20 cellular contexts compared by ENCODE assay signal in genomic region chr1:166915941-166916340, GRCh38. TPM values are rescaled to one million over a fixed set of nuclear protein-coding genes. Genes with fewer than 3 reads are reported as not detected.
DNase-seq lines count a peak whose midpoint lies in the region; ATAC-seq and TF ChIP-seq lines count a peak whose summit lies in the region.
"Had no signal": no experiment of that assay in that cellular context is flagged by ENCODE, and none has a peak within 500 bp of the region (broad histone marks: within the 10 kb centered on the region; RNA-seq: fewer than 3 reads in every experiment).

No MANE protein-coding gene starts in this region.

- H2BK120ac ChIP-seq in IMR-90 (ENCODE audit: low read depth, low read length): no peak overlapping the region

- peaks cover 0 to 4% (median under 1%) of the 10 kb centered on the region in 7 donors for H3K4me1 Mint-ChIP-seq in naive thymus-derived CD4-positive, alpha-beta T cell
- peaks cover 2% of the 10 kb centered on the region for H3K4me1 Mint-ChIP-seq in activated CD4-positive, alpha-beta T cell treated with anti-CD3 and anti-CD28 coated beads, Interleukin-2, amount 10 ng/mL, durations not matched to agents 7 days and 5 days

- dilution Hi-C loops in IMR-90 (cut with HindIII; ENCODE audit: low sequenced_read_pairs, unreplicated experiment): no loop called here

- no peak for TF ChIP-seq EP300 in esophagus muscularis mucosa (IDR thresholded peaks at IDR 0.05)

- TF ChIP-seq POLR2A in IMR-90 (IDR thresholded peaks at IDR 0.05; ENCODE audit: low read depth, low read length) (no peak), esophagus muscularis mucosa (IDR thresholded peaks at IDR 0.05; ENCODE audit: low read depth) (no peak)

- H3K27ac ChIP-seq in A673 (ENCODE audit: low read depth, low read length, poor library complexity, severe bottlenecking): no peak overlapping the region
- no peak overlapping the region for H3K27ac ChIP-seq in IMR-90 (ENCODE audit: insufficient read depth, low read length)
- no peak overlapping the region for H3K27ac ChIP-seq in naive thymus-derived CD4-positive, alpha-beta T cell (ENCODE audit: low read depth, low read length)
- H3K27ac ChIP-seq in esophagus muscularis mucosa (replicated peaks in 1 of 4): no peak overlapping the region
- H3K27ac ChIP-seq: psoas muscle, SJSA1, thoracic aorta had no signal

- H3K9me3 ChIP-seq in A673 (ENCODE audit: low read depth, low read length, poor library complexity, severe bottlenecking) (peaks cover 9% of the 10 kb centered on the region), IMR-90 (ENCODE audit: control insufficient read depth, insufficient read depth, low read length) (no peaks in the 10 kb centered on the region), esophagus muscularis mucosa (no peaks in the 10 kb centered on the region)
- H3K9me3 ChIP-seq in naive thymus-derived CD4-positive, alpha-beta T cell (ENCODE audit: control insufficient read depth in 2 of 3, low read length in 3 of 3): no peaks in the 10 kb centered on the region
- H3K9me3 ChIP-seq: SJSA1 had no signal

- H3K36me3 ChIP-seq in A673 (ENCODE audit: insufficient read depth, low read length, poor library complexity, severe bottlenecking) (no peaks in the 10 kb centered on the region), IMR-90 (ENCODE audit: control insufficient read depth, insufficient read depth, low read length) (no peaks in the 10 kb centered on the region), kidney epithelial cell (ENCODE audit: control insufficient read depth, insufficient read depth, low read length) (no peaks in the 10 kb centered on the region), esophagus muscularis mucosa (peaks cover 0 to 12% (median 0%) of the 10 kb centered on the region in 4 donors)
- H3K36me3 ChIP-seq in naive thymus-derived CD4-positive, alpha-beta T cell (ENCODE audit: control insufficient read depth in 2 of 3, insufficient read depth in 3 of 3, low read length in 3 of 3): no peaks in the 10 kb centered on the region
- H3K36me3 ChIP-seq: thoracic aorta had no signal

- CTCF ChIA-PET in A673 (lab: Charles Lee): no interaction called here
- CTCF ChIA-PET in IMR-90 (lab: Yijun Ruan, JAX): interaction anchor here (1.3 kb wide), 1 partner anchor 11 kb away, joined by 3 read pairs; no protein-coding TSS in a partner anchor
- CTCF ChIA-PET in naive thymus-derived CD4-positive, alpha-beta T cell (lab: Charles Lee): interaction anchor here (1.1 to 12.5 kb wide), 2 partner anchors 11 to 143 kb away, joined by 4 to 354 read pairs; no protein-coding TSS in a partner anchor
- CTCF ChIA-PET in activated CD4-positive, alpha-beta T cell treated with anti-CD3 and anti-CD28 coated beads, Interleukin-2, amount 10 ng/mL, durations not matched to agents 7 days and 5 days (lab: Charles Lee): interaction anchor here (0.7 to 10.6 kb wide), 4 partner anchors 10 to 304 kb away, joined by 3 to 278 read pairs (median 6); partner anchors contain the start of gene POU2F1

- TF ChIP-seq CTCF in A673 (conservative IDR thresholded peaks at IDR 0.05; ENCODE audit: low read depth, low read length): no peak
- no peak for TF ChIP-seq CTCF in IMR-90 (conservative IDR thresholded peaks at IDR 0.05; ENCODE audit: low read depth, low read length)
- no peak for TF ChIP-seq CTCF in astrocyte of the spinal cord (IDR thresholded peaks at IDR 0.05; ENCODE audit: low read depth, low read length)
- TF ChIP-seq CTCF in kidney epithelial cell (IDR thresholded peaks at IDR 0.05; ENCODE audit: insufficient read depth, low read length, poor library complexity, severe bottlenecking): no peak
- no peak for TF ChIP-seq CTCF in esophagus muscularis mucosa (IDR thresholded peaks at IDR 0.05)

- no peaks in the 10 kb centered on the region; the same call in 1 of the 2 replicates for H3K9me1 ChIP-seq in IMR-90 (ENCODE audit: insufficient read depth, low read length)

- no peak overlapping the region for H3K56ac ChIP-seq in IMR-90 (ENCODE audit: extremely low read depth, insufficient read depth, low read length)

- no peak for TF ChIP-seq RAD21 in IMR-90 (IDR thresholded peaks at IDR 0.05; ENCODE audit: low read length)

- no peak overlapping the region for H3K27ac Mint-ChIP-seq in naive thymus-derived CD4-positive, alpha-beta T cell
- H3K27ac Mint-ChIP-seq in activated CD4-positive, alpha-beta T cell treated with anti-CD3 and anti-CD28 coated beads, Interleukin-2, amount 10 ng/mL, durations not matched to agents 7 days and 5 days: no peak overlapping the region
- H3K27ac Mint-ChIP-seq: activated T-helper 2 cell treated with anti-CD3 and anti-CD28 coated beads, Interferon-gamma antibody, Interleukin-2, Interleukin-4, amounts not matched to agents 10 μg/mL and 5 μg/mL and 100 μg/mL, durations not matched to agents 14 hours and 24 hours and 36 hours; CD8-positive, alpha-beta memory T cell; IgD-negative memory B cell; nephron progenitor cell; T-helper 2 cell treated with Interferon-gamma antibody and Interleukin-4, amounts not matched to agents 5 μg/mL and 100 μg/mL, for 36 hours had no signal

- no peak for ATAC-seq in IMR-90 (ENCODE audit: low read depth)
- no peak for ATAC-seq in naive thymus-derived CD4-positive, alpha-beta T cell
- ATAC-seq: psoas muscle had no signal

- peaks cover 0 to 18% (median 0%) of the 10 kb centered on the region in 5 donors for H3K36me3 Mint-ChIP-seq in naive thymus-derived CD4-positive, alpha-beta T cell
- peaks cover 5% of the 10 kb centered on the region for H3K36me3 Mint-ChIP-seq in activated CD4-positive, alpha-beta T cell treated with anti-CD3 and anti-CD28 coated beads, Interleukin-2, amount 10 ng/mL, durations not matched to agents 7 days and 5 days (ENCODE audit: low read depth)

- no peak overlapping the region for H3K23ac ChIP-seq in IMR-90 (ENCODE audit: low read depth, low read length)

- no peak overlapping the region for H4K5ac ChIP-seq in IMR-90 (ENCODE audit: low read depth, low read length)

- H2AFZ ChIP-seq in IMR-90 (replicated peaks; ENCODE audit: low read length, poor library complexity): no peak overlapping the region

- H3K4ac ChIP-seq in IMR-90 (ENCODE audit: low read depth, low read length): no peak overlapping the region

- peaks cover 16 to 28% (median 22%) of the 10 kb centered on the region in 5 donors for H3K27me3 Mint-ChIP-seq in naive thymus-derived CD4-positive, alpha-beta T cell
- H3K27me3 Mint-ChIP-seq in activated CD4-positive, alpha-beta T cell treated with anti-CD3 and anti-CD28 coated beads, Interleukin-2, amount 10 ng/mL, durations not matched to agents 7 days and 5 days: peaks cover 19% of the 10 kb centered on the region

- H2AK5ac ChIP-seq in IMR-90 (ENCODE audit: low read depth, low read length): no peak overlapping the region

- no peak overlapping the region for H2BK5ac ChIP-seq in IMR-90 (ENCODE audit: low read depth, low read length, poor library complexity, severe bottlenecking)

- H4K20me1 ChIP-seq in IMR-90 (ENCODE audit: insufficient read depth, low read length): no peaks in the 10 kb centered on the region

- no peaks in the 10 kb centered on the region for H3K79me1 ChIP-seq in IMR-90 (ENCODE audit: low read depth in 1 of 2, low read length in 2 of 2)

- 0% methylated on average over 1 of the region's 4 CpGs; no CpG with 5 or more reads in 1 of the 2 experiments for WGBS in IMR-90 (ENCODE audit: extremely low coverage in 2 of 2, insufficient read length in 1 of 2), 2 experiments
- WGBS in esophagus muscularis mucosa: 87% methylated on average over 4 of the region's 4 CpGs

- no peak overlapping the region for H3K9ac ChIP-seq in IMR-90 (ENCODE audit: low read depth, low read length)

- H4K8ac ChIP-seq in IMR-90 (ENCODE audit: low read depth in 2 of 2, low read length in 2 of 2): no peak overlapping the region

- no peak overlapping the region for H3K14ac ChIP-seq in IMR-90 (replicated peaks; ENCODE audit: low read depth, low read length)

- POLR2A ChIA-PET in A673 (lab: Charles Lee; ENCODE audit: low non-redundant PET) (no interaction called here), IMR-90 (lab: Charles Lee; ENCODE audit: unreplicated experiment) (no interaction called here)
- POLR2A ChIA-PET in naive thymus-derived CD4-positive, alpha-beta T cell (lab: Charles Lee): no interaction called here
- POLR2A ChIA-PET in activated CD4-positive, alpha-beta T cell treated with anti-CD3 and anti-CD28 coated beads, Interleukin-2, amount 10 ng/mL, durations not matched to agents 7 days and 5 days (lab: Charles Lee): no interaction called here

- peaks cover 73% of the 10 kb centered on the region for H3K27me3 ChIP-seq in A673 (replicated peaks; ENCODE audit: insufficient read depth, low read depth, low read length, poor library complexity)
- H3K27me3 ChIP-seq in IMR-90 (ENCODE audit: control insufficient read depth, insufficient read depth, low read length): peaks cover 38% of the 10 kb centered on the region
- peaks cover 7% of the 10 kb centered on the region for H3K27me3 ChIP-seq in kidney epithelial cell (ENCODE audit: control insufficient read depth, insufficient read depth, low read length)
- H3K27me3 ChIP-seq in naive thymus-derived CD4-positive, alpha-beta T cell (ENCODE audit: control insufficient read depth in 2 of 2, insufficient read depth in 2 of 2, low read length in 2 of 2): no peaks in the 10 kb centered on the region
- H3K27me3 ChIP-seq in esophagus muscularis mucosa: peaks cover 0 to 8% (median 0%) of the 10 kb centered on the region in 4 donors
- H3K27me3 ChIP-seq: SJSA1 had no signal

- H3K9me3 Mint-ChIP-seq in naive thymus-derived CD4-positive, alpha-beta T cell: peaks cover 0 to 3% (median 0%) of the 10 kb centered on the region in 11 donors
- H3K9me3 Mint-ChIP-seq in activated CD4-positive, alpha-beta T cell treated with anti-CD3 and anti-CD28 coated beads, Interleukin-2, amount 10 ng/mL, durations not matched to agents 7 days and 5 days: peaks cover 3% of the 10 kb centered on the region

- no peak overlapping the region for H2BK20ac ChIP-seq in IMR-90 (ENCODE audit: low read depth, low read length)

- no TSS peak for BruUV-seq in A673 (replicated peaks; lab: Mats Ljungman, UMichigan)
- BruUV-seq in IMR-90 (replicated peaks; lab: Mats Ljungman, UMichigan): no TSS peak

- H3K18ac ChIP-seq in IMR-90 (ENCODE audit: low read depth, low read length): no peak overlapping the region

- H2BK15ac ChIP-seq in IMR-90 (ENCODE audit: low read depth, low read length): no peak overlapping the region

- DNase-seq in A673 (ENCODE audit: low spot score) (peak; percentile 40), IMR-90 (peak; percentile 2), astrocyte of the spinal cord (ENCODE audit: low read depth, low spot score) (peak; percentile 80), kidney epithelial cell (ENCODE audit: low read depth) (peak; percentile 44), esophagus muscularis mucosa (ENCODE audit: extremely low spot score) (no peak), NCI-H82 treated with DMSO at 0.1 percent for 48 hours (lab: John Stamatoyannopoulos, UW; ENCODE audit: unreplicated experiment) (no peak)
- no peak for DNase-seq in naive thymus-derived CD4-positive, alpha-beta T cell
- DNase-seq in activated CD4-positive, alpha-beta T cell treated with anti-CD3 and anti-CD28 coated beads, Interleukin-2, amount 10 ng/mL, durations not matched to agents 7 days and 5 days: no peak
- DNase-seq: CD8-positive, alpha-beta memory T cell; DND-41; effector memory CD4-positive, alpha-beta T cell; NCI-H2107; NCI-H526 treated with DMSO at 0.1 percent for 48 hours; nephron progenitor cell; psoas muscle had no signal

- in situ Hi-C loops in IMR-90 (cut with MboI; ENCODE audit: low sequenced_read_pairs): loop anchor here (10.0 kb wide), 1 partner anchor 139 kb away; no protein-coding TSS in a partner anchor
- in situ Hi-C loops in astrocyte of the spinal cord (cut with HindIII; ENCODE audit: low sequenced_read_pairs): no loop called here

- no peaks in the 10 kb centered on the region for H3K4me1 ChIP-seq in A673 (ENCODE audit: insufficient read depth, low read length, poor library complexity, severe bottlenecking)
- H3K4me1 ChIP-seq in IMR-90 (ENCODE audit: control insufficient read depth, insufficient read depth, low read length): no peaks in the 10 kb centered on the region
- no peaks in the 10 kb centered on the region for H3K4me1 ChIP-seq in naive thymus-derived CD4-positive, alpha-beta T cell (ENCODE audit: control insufficient read depth in 2 of 2, insufficient read depth in 2 of 2, low read length in 2 of 2)
- H3K4me1 ChIP-seq in esophagus muscularis mucosa: peaks cover 0 to 12% (median 10%) of the 10 kb centered on the region in 4 donors
- H3K4me1 ChIP-seq: psoas muscle had no signal

- H3K4me3 ChIP-seq in A673 (ENCODE audit: low read depth, low read length, poor library complexity, severe bottlenecking) (no peak overlapping the region), IMR-90 (ENCODE audit: insufficient read depth, low read depth, low read length) (no peak overlapping the region), astrocyte of the spinal cord (ENCODE audit: low read depth, low read length) (no peak overlapping the region), kidney epithelial cell (ENCODE audit: low read depth, low read length) (no peak overlapping the region), esophagus muscularis mucosa (no peak overlapping the region)
- no peak overlapping the region for H3K4me3 ChIP-seq in naive thymus-derived CD4-positive, alpha-beta T cell (ENCODE audit: low read length)
- H3K4me3 ChIP-seq: psoas muscle, SJSA1, thoracic aorta had no signal

- H4K91ac ChIP-seq in IMR-90 (ENCODE audit: insufficient read depth, low read depth, low read length): no peak overlapping the region

- no peak overlapping the region for H2AK9ac ChIP-seq in IMR-90 (replicated peaks; ENCODE audit: low read depth, low read length, poor library complexity)

- no peak overlapping the region for H3K4me2 ChIP-seq in IMR-90 (ENCODE audit: low read depth, low read length)

- intact Hi-C loops in A673 (cut with micrococcal nuclease; ENCODE audit: unreplicated experiment): loop anchor here (5.0 kb wide), 1 partner anchor 61 kb away; the partner anchor contains the start of gene ILDR2
- intact Hi-C loops in IMR-90 (cut with micrococcal nuclease): no loop called here
- intact Hi-C loops in naive thymus-derived CD4-positive, alpha-beta T cell (cut with micrococcal nuclease): loop anchor here in 1 of 2 donors (10.0 kb wide), 1 partner anchor 489 kb away; no protein-coding TSS in a partner anchor
- intact Hi-C loops in esophagus muscularis mucosa (cut with DNase I): no loop called here

- H3K4me3 Mint-ChIP-seq in naive thymus-derived CD4-positive, alpha-beta T cell: no peak overlapping the region
- H3K4me3 Mint-ChIP-seq in activated CD4-positive, alpha-beta T cell treated with anti-CD3 and anti-CD28 coated beads, Interleukin-2, amount 10 ng/mL, durations not matched to agents 7 days and 5 days: no peak overlapping the region
- H3K4me3 Mint-ChIP-seq: CD8-positive, alpha-beta memory T cell; IgD-negative memory B cell; nephron progenitor cell; T-helper 2 cell treated with Interferon-gamma antibody and Interleukin-4, amounts not matched to agents 5 μg/mL and 100 μg/mL, for 36 hours had no signal

RNA-seq across cellular contexts. Expression of gene TADA1, which starts 39.9 kb away (rescaled TPM):
- total RNA-seq in A673 (2021) (15.2 and 17.8 TPM in 2 replicates), IMR-90 (2012; rRNA removed) (16.4 and 16.8 TPM in 2 replicates), kidney epithelial cell (14.0 and 17.0 TPM in 2 replicates), esophagus muscularis mucosa (10 to 100 TPM in 1 of 4 donors, 1 to 10 TPM in 3; 7.3 to 11.5 (median 8.0) TPM)
- polyA plus RNA-seq in IMR-90 (2012; rRNA removed): 8.2 and 8.4 TPM in 2 replicates
- 2.2 and 3.5 TPM in 2 replicates for polyA plus RNA-seq in IMR-90 (2012; cell fraction: cytosol; rRNA removed)
- 1.9 and 10.5 TPM in 2 replicates for polyA plus RNA-seq in IMR-90 (2012; cell fraction: nucleus; rRNA removed; ENCODE audit: low replicate concordance)
- total RNA-seq in naive thymus-derived CD4-positive, alpha-beta T cell: 10 to 100 TPM in 4 of 5 experiments, 1 to 10 TPM in 1; 9.4 to 16.2 (median 15.6) TPM
- polyA plus RNA-seq in naive thymus-derived CD4-positive, alpha-beta T cell: 10 to 100 TPM; 17.9 to 23.1 TPM
- 10 to 100 TPM; 17.0 to 18.8 TPM for total RNA-seq in activated CD4-positive, alpha-beta T cell treated with anti-CD3 and anti-CD28 coated beads, Interleukin-2, amount 10 ng/mL, durations not matched to agents 7 days and 5 days

RNA-seq across cellular contexts. Expression of gene ILDR2, which starts 59.4 kb away (rescaled TPM):
- total RNA-seq in A673 (2021) (not detected in 2 replicates), IMR-90 (2012; rRNA removed) (under 0.01 TPM in 2 replicates), kidney epithelial cell (1.3 and 3.8 TPM in 2 replicates), esophagus muscularis mucosa (10 to 100 TPM in 2 of 4 donors, 1 to 10 TPM in 2; 5.3 to 13.7 (median 9.4) TPM)
- polyA plus RNA-seq in IMR-90 (2012; rRNA removed): not detected in 2 replicates
- polyA plus RNA-seq in IMR-90 (2012; cell fraction: cytosol; rRNA removed): 0.02 TPM in 1 of 2 replicates, not detected in the other
- polyA plus RNA-seq in IMR-90 (2012; cell fraction: nucleus; rRNA removed; ENCODE audit: low replicate concordance): not detected in 2 replicates
- 1 to 10 TPM in 1 of 5 experiments, under 1 TPM in 4; 0.15 to 10.0 (median 0.29) TPM for total RNA-seq in naive thymus-derived CD4-positive, alpha-beta T cell
- polyA plus RNA-seq in naive thymus-derived CD4-positive, alpha-beta T cell: not detected
- total RNA-seq in activated CD4-positive, alpha-beta T cell treated with anti-CD3 and anti-CD28 coated beads, Interleukin-2, amount 10 ng/mL, durations not matched to agents 7 days and 5 days: 1 to 10 TPM; 6.8 to 8.4 TPM
- polyA plus RNA-seq: CD8-positive, alpha-beta memory T cell; IgD-negative memory B cell had no signal

Comparison
In these comparisons a context has a peak if more than half of its experiments do, and no peak if none do; other contexts are left out.
1. DNase-seq: peak in A673 (single experiment), IMR-90 (single experiment), astrocyte of the spinal cord (single experiment) and kidney epithelial cell (single experiment); none in naive thymus-derived CD4-positive, alpha-beta T cell (0 of 9), activated CD4-positive, alpha-beta T cell treated with anti-CD3 and anti-CD28 coated beads, Interleukin-2, amount 10 ng/mL, durations not matched to agents 7 days and 5 days (single experiment), esophagus muscularis mucosa (single experiment) and NCI-H82 treated with DMSO at 0.1 percent for 48 hours (single experiment).